In genomic region chr19:40721140-40721486, GRCh38 we compare ENCODE assay signal across 10 cellular contexts. TPM values are rescaled to one million over a fixed set of nuclear protein-coding genes. Genes with fewer than 3 reads are reported as not detected.
A peak's percentile ranks its signal among the peaks of the same experiment; 100 is the strongest.
DNase-seq lines count a peak whose midpoint lies in the region; ATAC-seq and TF ChIP-seq lines count a peak whose summit lies in the region.
"Had no signal": no experiment of that assay in that cellular context is flagged by ENCODE, and none has a peak within 500 bp of the region (broad histone marks: within the 10 kb centered on the region; RNA-seq: fewer than 3 reads in every experiment).

No MANE protein-coding gene starts in this region.

- H3K4me3 ChIP-seq in epithelial cell of esophagus (ENCODE audit: low read length) (peak overlapping the region; percentile 99), tibial nerve (peak overlapping the region; percentile 63 to 81 (median 74))

- H3K9me3 ChIP-seq in tibial nerve: no peaks in the 10 kb centered on the region

- no peak for TF ChIP-seq POLR2A in tibial nerve (IDR thresholded peaks at IDR 0.05)

- no peak for TF ChIP-seq EP300 in tibial nerve (IDR thresholded peaks at IDR 0.05)

- H3K27me3 Mint-ChIP-seq in activated CD4-positive, alpha-beta T cell treated with anti-CD3 and anti-CD28 coated beads, Interleukin-2, amount 10 ng/mL, durations not matched to agents 24 days and 14 days: no peaks in the 10 kb centered on the region
- H3K27me3 Mint-ChIP-seq in natural killer cell (ENCODE audit: low read depth in 2 of 2): no peaks in the 10 kb centered on the region
- H3K27me3 Mint-ChIP-seq: stimulated activated naive CD8-positive, alpha-beta T cell treated with anti-CD3 and anti-CD28 coated beads, Interleukin-15, Interleukin-2, amounts not matched to agents 100 ng/mL and 50 ng/mL, for 24 hours had no signal

- H3K27ac ChIP-seq in tibial nerve: peak overlapping the region; percentile 92 to 99 (median 94)
- H3K27ac ChIP-seq: VCaP had no signal

- peaks cover 47% of the 10 kb centered on the region for H3K36me3 Mint-ChIP-seq in activated CD4-positive, alpha-beta T cell treated with anti-CD3 and anti-CD28 coated beads, Interleukin-2, amount 10 ng/mL, durations not matched to agents 24 days and 14 days (ENCODE audit: low read depth)
- no peaks in the 10 kb centered on the region for H3K36me3 Mint-ChIP-seq in natural killer cell

- no peaks in the 10 kb centered on the region for H3K9me3 Mint-ChIP-seq in activated CD4-positive, alpha-beta T cell treated with anti-CD3 and anti-CD28 coated beads, Interleukin-2, amount 10 ng/mL, durations not matched to agents 24 days and 14 days
- H3K9me3 Mint-ChIP-seq in natural killer cell: no peaks in the 10 kb centered on the region
- H3K9me3 Mint-ChIP-seq: stimulated activated naive CD8-positive, alpha-beta T cell treated with anti-CD3 and anti-CD28 coated beads, Interleukin-15, Interleukin-2, amounts not matched to agents 100 ng/mL and 50 ng/mL, for 24 hours had no signal

- H3K36me3 ChIP-seq in tibial nerve: peaks cover 3 to 35% (median 5%) of the 10 kb centered on the region in 3 donors

- peaks cover 52% of the 10 kb centered on the region for H3K4me1 Mint-ChIP-seq in activated CD4-positive, alpha-beta T cell treated with anti-CD3 and anti-CD28 coated beads, Interleukin-2, amount 10 ng/mL, durations not matched to agents 24 days and 14 days
- H3K4me1 Mint-ChIP-seq in natural killer cell: peaks cover 41 to 50% of the 10 kb centered on the region in 2 donors

- peak overlapping the region; percentile 35 for H3K27ac Mint-ChIP-seq in activated CD4-positive, alpha-beta T cell treated with anti-CD3 and anti-CD28 coated beads, Interleukin-2, amount 10 ng/mL, durations not matched to agents 24 days and 14 days
- peak overlapping the region; percentile 16 to 99 for H3K27ac Mint-ChIP-seq in natural killer cell
- H3K27ac Mint-ChIP-seq: stimulated activated naive CD8-positive, alpha-beta T cell treated with anti-CD3 and anti-CD28 coated beads, Interleukin-15, Interleukin-2, amounts not matched to agents 100 ng/mL and 50 ng/mL, for 24 hours had no signal

- no peaks in the 10 kb centered on the region for H3K27me3 ChIP-seq in tibial nerve

- 76 to 89% methylated on average over 6 of the region's 6 CpGs for WGBS in tibial nerve, 2 donors

- DNase-seq in activated CD4-positive, alpha-beta T cell treated with anti-CD3 and anti-CD28 coated beads, Interleukin-2, amount 10 ng/mL, durations not matched to agents 24 days and 14 days: no peak
- DNase-seq in activated CD4-positive, alpha-beta T cell treated with anti-CD3 and anti-CD28 coated beads for 4 hours: no peak
- DNase-seq in epithelial cell of esophagus (ENCODE audit: low read depth): no peak
- no peak for DNase-seq in natural killer cell
- no peak for DNase-seq in tibial nerve (ENCODE audit: low spot score in 2 of 2)
- DNase-seq in hepatic stellate cell (ENCODE audit: low spot score): no peak
- DNase-seq in T1000 (lab: John Stamatoyannopoulos, UW): no peak
- no peak for DNase-seq in DMS79 treated with DMSO at 0.1 percent for 48 hours (lab: John Stamatoyannopoulos, UW)

- intact Hi-C loops in activated CD4-positive, alpha-beta T cell treated with anti-CD3 and anti-CD28 coated beads, Interleukin-2, amount 10 ng/mL, durations not matched to agents 24 days and 14 days (cut with micrococcal nuclease): no loop called here
- intact Hi-C loops in natural killer cell (cut with micrococcal nuclease): no loop called here

- peak overlapping the region; percentile 90 for H3K4me3 Mint-ChIP-seq in activated CD4-positive, alpha-beta T cell treated with anti-CD3 and anti-CD28 coated beads, Interleukin-2, amount 10 ng/mL, durations not matched to agents 24 days and 14 days
- peak overlapping the region; percentile 68 for H3K4me3 Mint-ChIP-seq in natural killer cell

- no peak for TF ChIP-seq CTCF in epithelial cell of esophagus (IDR thresholded peaks at IDR 0.05; ENCODE audit: insufficient read depth, low read depth, low read length, missing control alignments)
- TF ChIP-seq CTCF in natural killer cell (IDR thresholded peaks at IDR 0.05): no peak
- TF ChIP-seq CTCF in tibial nerve (IDR thresholded peaks at IDR 0.05): no peak

- ATAC-seq in natural killer cell: no peak

- H3K4me1 ChIP-seq in tibial nerve: peaks cover 0 to 66% (median 40%) of the 10 kb centered on the region in 4 donors

RNA-seq across cellular contexts. Expression of gene ITPKC, which starts 4.2 kb away (rescaled TPM):
- 7.7 and 8.6 TPM in 2 replicates for total RNA-seq in activated CD4-positive, alpha-beta T cell treated with anti-CD3 and anti-CD28 coated beads, Interleukin-2, amount 10 ng/mL, durations not matched to agents 24 days and 14 days
- 10 to 100 TPM in 2 of 3 donors, 1 to 10 TPM in 1; 8.7 to 11.1 (median 11.0) TPM for total RNA-seq in natural killer cell
- 100 to 1,000 TPM in 1 of 4 donors, 10 to 100 TPM in 3; 72.0 to 114 (median 90.9) TPM for total RNA-seq in tibial nerve

RNA-seq across cellular contexts. Expression of gene COQ8B, which starts 4.4 kb away (rescaled TPM):
- 32.5 and 33.4 TPM in 2 replicates for total RNA-seq in activated CD4-positive, alpha-beta T cell treated with anti-CD3 and anti-CD28 coated beads, Interleukin-2, amount 10 ng/mL, durations not matched to agents 24 days and 14 days
- 10 to 100 TPM; 31.8 to 46.7 (median 39.6) TPM for total RNA-seq in natural killer cell
- 10 to 100 TPM; 71.0 to 88.6 (median 84.3) TPM for total RNA-seq in tibial nerve

RNA-seq across cellular contexts. Expression of gene ACTMAP, which starts 29.2 kb away (rescaled TPM):
- 8.6 and 9.4 TPM in 2 replicates for total RNA-seq in activated CD4-positive, alpha-beta T cell treated with anti-CD3 and anti-CD28 coated beads, Interleukin-2, amount 10 ng/mL, durations not matched to agents 24 days and 14 days
- 1 to 10 TPM; 5.9 to 9.6 (median 8.2) TPM for total RNA-seq in natural killer cell
- total RNA-seq in tibial nerve: 1 to 10 TPM; 2.5 to 7.1 (median 4.3) TPM

RNA-seq across cellular contexts. Expression of gene SNRPA, which starts 29.9 kb away (rescaled TPM):
- total RNA-seq in activated CD4-positive, alpha-beta T cell treated with anti-CD3 and anti-CD28 coated beads, Interleukin-2, amount 10 ng/mL, durations not matched to agents 24 days and 14 days: 268 and 273 TPM in 2 replicates
- 10 to 100 TPM; 56.2 to 65.9 (median 60.9) TPM for total RNA-seq in natural killer cell
- 10 to 100 TPM; 52.8 to 92.7 (median 70.9) TPM for total RNA-seq in tibial nerve

RNA-seq across cellular contexts. Expression of gene NUMBL, which starts 30.7 kb away (rescaled TPM):
- total RNA-seq in activated CD4-positive, alpha-beta T cell treated with anti-CD3 and anti-CD28 coated beads, Interleukin-2, amount 10 ng/mL, durations not matched to agents 24 days and 14 days: 18.9 and 24.2 TPM in 2 replicates
- total RNA-seq in natural killer cell (10 to 100 TPM in 2 of 3 donors, 1 to 10 TPM in 1; 9.9 to 19.5 (median 10.2) TPM), tibial nerve (100 to 1,000 TPM; 203 to 284 (median 251) TPM)
